1 cellular context compared by ENCODE assay signal in the genomic region with DNA sequence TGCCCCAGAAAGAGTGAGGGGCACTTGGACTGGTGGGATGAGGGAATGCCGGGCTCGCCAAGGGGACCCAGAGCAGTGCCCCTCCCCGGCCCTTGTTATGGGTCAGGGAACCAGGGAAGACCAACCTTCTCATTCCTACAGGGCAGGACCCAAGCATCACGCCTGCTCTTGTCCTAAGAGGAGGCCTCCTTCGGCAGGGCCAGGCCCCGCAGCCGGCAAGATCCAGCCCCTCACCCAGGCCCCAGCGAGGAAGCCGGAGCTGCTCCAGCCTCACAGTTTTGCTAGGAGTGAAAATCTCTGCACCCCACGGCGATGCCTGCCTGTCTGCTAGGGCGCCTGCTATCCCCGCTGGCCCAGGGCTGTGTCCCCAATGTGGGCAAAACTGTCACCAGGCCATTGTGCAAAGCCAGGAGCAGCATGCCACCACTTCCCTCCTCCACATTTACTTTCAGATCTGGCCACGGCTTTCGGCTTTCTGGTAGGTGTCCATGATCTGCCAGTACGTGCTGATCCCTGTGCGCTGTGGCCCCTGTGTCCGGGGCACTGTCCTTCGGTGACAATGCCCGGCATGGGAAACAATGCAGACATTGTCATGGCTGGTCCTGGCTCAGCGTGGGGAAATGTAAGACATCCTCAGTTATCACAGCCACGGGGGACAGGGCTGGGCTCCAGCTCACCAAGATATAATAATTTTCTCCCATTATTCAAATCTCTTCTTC.
A peak's percentile ranks its signal among the peaks of the same experiment; 100 is the strongest.
TF ChIP-seq lines count a peak whose summit lies in the region.

No MANE protein-coding gene starts in this region.

TF ChIP-seq in HepG2, 621 proteins besides CTCF, POLR2A, EP300 and RAD21:
- TF ChIP-seq SOX13 (IDR thresholded peaks at IDR 0.05): no peak
- peak in 1 of 2 experiments; percentile 50; a peak in 1 of 4 replicates for TF ChIP-seq SOX13 (CRISPR knock-in tag; conservative IDR thresholded peaks at IDR 0.05 in 1 of 2, IDR thresholded peaks at IDR 0.05 in 1 of 2)
- TF ChIP-seq, protein P1, sequence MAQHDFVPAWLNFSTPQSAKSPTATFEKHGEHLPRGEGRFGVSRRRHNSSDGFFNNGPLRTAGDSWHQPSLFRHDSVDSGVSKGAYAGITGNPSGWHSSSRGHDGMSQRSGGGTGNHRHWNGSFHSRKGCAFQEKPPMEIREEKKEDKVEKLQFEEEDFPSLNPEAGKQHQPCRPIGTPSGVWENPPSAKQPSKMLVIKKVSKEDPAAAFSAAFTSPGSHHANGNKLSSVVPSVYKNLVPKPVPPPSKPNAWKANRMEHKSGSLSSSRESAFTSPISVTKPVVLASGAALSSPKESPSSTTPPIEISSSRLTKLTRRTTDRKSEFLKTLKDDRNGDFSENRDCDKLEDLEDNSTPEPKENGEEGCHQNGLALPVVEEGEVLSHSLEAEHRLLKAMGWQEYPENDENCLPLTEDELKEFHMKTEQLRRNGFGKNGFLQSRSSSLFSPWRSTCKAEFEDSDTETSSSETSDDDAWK (CRISPR knock-in tag; IDR thresholded peaks at IDR 0.05): no peak
- TF ChIP-seq, protein P2, sequence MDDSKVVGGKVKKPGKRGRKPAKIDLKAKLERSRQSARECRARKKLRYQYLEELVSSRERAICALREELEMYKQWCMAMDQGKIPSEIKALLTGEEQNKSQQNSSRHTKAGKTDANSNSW (CRISPR knock-in tag; IDR thresholded peaks at IDR 0.05; ENCODE audit: borderline replicate concordance): no peak
- no peak for TF ChIP-seq FOXM1 (CRISPR knock-in tag; IDR thresholded peaks at IDR 0.05)
- no peak for TF ChIP-seq CERS6 (CRISPR knock-in tag; IDR thresholded peaks at IDR 0.05)
- TF ChIP-seq PAX8 (CRISPR knock-in tag; IDR thresholded peaks at IDR 0.05; ENCODE audit: borderline replicate concordance): no peak
